In the genomic region with DNA sequence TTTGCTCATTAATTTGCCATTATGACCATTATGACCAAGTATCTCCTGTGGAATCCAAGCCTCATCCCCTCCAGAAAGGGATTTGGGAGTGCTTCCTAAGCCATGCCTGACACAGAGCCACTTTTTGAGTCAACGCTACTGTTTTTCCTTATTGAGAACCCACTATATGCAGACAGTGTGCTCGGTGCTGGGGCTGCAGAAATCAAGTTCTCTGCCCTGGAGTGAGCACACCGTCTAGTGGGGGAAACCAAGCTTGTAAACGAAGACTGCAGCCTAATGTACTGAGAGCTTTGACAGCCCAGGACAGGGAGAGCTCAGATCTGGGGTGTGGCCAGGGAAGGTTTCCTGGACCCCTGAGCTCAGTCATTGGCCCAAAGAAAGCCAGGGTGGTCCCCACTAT, we compare ENCODE assay signal across 1 cellular context.
TF ChIP-seq lines count a peak whose summit lies in the region.

No MANE protein-coding gene starts in this region.

TF ChIP-seq in GM23338, 12 proteins besides CTCF, POLR2A, EP300 and RAD21 (continued from another document):
- TF ChIP-seq, protein P1, sequence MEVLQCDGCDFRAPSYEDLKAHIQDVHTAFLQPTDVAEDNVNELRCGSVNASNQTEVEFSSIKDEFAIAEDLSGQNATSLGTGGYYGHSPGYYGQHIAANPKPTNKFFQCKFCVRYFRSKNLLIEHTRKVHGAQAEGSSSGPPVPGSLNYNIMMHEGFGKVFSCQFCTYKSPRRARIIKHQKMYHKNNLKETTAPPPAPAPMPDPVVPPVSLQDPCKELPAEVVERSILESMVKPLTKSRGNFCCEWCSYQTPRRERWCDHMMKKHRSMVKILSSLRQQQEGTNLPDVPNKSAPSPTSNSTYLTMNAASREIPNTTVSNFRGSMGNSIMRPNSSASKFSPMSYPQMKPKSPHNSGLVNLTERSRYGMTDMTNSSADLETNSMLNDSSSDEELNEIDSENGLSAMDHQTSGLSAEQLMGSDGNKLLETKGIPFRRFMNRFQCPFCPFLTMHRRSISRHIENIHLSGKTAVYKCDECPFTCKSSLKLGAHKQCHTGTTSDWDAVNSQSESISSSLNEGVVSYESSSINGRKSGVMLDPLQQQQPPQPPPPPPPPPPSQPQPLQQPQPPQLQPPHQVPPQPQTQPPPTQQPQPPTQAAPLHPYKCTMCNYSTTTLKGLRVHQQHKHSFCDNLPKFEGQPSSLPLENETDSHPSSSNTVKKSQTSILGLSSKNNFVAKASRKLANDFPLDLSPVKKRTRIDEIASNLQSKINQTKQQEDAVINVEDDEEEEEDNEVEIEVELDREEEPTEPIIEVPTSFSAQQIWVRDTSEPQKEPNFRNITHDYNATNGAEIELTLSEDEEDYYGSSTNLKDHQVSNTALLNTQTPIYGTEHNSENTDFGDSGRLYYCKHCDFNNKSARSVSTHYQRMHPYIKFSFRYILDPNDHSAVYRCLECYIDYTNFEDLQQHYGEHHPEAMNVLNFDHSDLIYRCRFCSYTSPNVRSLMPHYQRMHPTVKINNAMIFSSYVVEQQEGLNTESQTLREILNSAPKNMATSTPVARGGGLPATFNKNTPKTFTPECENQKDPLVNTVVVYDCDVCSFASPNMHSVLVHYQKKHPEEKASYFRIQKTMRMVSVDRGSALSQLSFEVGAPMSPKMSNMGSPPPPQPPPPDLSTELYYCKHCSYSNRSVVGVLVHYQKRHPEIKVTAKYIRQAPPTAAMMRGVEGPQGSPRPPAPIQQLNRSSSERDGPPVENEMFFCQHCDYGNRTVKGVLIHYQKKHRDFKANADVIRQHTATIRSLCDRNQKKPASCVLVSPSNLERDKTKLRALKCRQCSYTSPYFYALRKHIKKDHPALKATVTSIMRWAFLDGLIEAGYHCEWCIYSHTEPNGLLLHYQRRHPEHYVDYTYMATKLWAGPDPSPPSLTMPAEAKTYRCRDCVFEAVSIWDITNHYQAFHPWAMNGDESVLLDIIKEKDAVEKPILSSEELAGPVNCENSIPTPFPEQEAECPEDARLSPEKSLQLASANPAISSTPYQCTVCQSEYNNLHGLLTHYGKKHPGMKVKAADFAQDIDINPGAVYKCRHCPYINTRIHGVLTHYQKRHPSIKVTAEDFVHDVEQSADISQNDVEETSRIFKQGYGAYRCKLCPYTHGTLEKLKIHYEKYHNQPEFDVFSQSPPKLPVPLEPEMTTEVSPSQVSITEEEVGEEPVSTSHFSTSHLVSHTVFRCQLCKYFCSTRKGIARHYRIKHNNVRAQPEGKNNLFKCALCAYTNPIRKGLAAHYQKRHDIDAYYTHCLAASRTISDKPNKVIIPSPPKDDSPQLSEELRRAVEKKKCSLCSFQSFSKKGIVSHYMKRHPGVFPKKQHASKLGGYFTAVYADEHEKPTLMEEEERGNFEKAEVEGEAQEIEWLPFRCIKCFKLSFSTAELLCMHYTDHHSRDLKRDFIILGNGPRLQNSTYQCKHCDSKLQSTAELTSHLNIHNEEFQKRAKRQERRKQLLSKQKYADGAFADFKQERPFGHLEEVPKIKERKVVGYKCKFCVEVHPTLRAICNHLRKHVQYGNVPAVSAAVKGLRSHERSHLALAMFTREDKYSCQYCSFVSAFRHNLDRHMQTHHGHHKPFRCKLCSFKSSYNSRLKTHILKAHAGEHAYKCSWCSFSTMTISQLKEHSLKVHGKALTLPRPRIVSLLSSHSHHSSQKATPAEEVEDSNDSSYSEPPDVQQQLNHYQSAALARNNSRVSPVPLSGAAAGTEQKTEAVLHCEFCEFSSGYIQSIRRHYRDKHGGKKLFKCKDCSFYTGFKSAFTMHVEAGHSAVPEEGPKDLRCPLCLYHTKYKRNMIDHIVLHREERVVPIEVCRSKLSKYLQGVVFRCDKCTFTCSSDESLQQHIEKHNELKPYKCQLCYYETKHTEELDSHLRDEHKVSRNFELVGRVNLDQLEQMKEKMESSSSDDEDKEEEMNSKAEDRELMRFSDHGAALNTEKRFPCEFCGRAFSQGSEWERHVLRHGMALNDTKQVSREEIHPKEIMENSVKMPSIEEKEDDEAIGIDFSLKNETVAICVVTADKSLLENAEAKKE (CRISPR knock-in tag; IDR thresholded peaks at IDR 0.05), result no peak
- no peak for TF ChIP-seq EZH2phosphoT487 (IDR thresholded peaks at IDR 0.05; ENCODE audit: unreplicated experiment)
- no peak for TF ChIP-seq REST (IDR thresholded peaks at IDR 0.05; ENCODE audit: unreplicated experiment)
- TF ChIP-seq POLR2AphosphoS5 (IDR thresholded peaks at IDR 0.05; ENCODE audit: low read depth), result no peak
- TF ChIP-seq ZNF114 (CRISPR knock-in tag; IDR thresholded peaks at IDR 0.05), result no peak
- no peak for TF ChIP-seq ZNF331 (CRISPR knock-in tag; IDR thresholded peaks at IDR 0.05; ENCODE audit: low read depth)
- TF ChIP-seq CREB1 (CRISPR knock-in tag; IDR thresholded peaks at IDR 0.05; ENCODE audit: low read depth), result no peak
